1 cellular context compared by ENCODE assay signal in genomic region chr12:98618952-98619351, GRCh38.
TF ChIP-seq lines count a peak whose summit lies in the region.

No MANE protein-coding gene starts in this region.

TF ChIP-seq in GM23338, 12 proteins besides CTCF, POLR2A, EP300 and RAD21:
- TF ChIP-seq REST (IDR thresholded peaks at IDR 0.05; ENCODE audit: unreplicated experiment) (no peak), EZH2 (IDR thresholded peaks at IDR 0.05; ENCODE audit: low read depth, unreplicated experiment) (no peak), ZNF462 (CRISPR knock-in tag; IDR thresholded peaks at IDR 0.05) (no peak), ZNF331 (CRISPR knock-in tag; IDR thresholded peaks at IDR 0.05; ENCODE audit: low read depth) (no peak)
